8 cellular contexts compared by ENCODE assay signal in the genomic region with DNA sequence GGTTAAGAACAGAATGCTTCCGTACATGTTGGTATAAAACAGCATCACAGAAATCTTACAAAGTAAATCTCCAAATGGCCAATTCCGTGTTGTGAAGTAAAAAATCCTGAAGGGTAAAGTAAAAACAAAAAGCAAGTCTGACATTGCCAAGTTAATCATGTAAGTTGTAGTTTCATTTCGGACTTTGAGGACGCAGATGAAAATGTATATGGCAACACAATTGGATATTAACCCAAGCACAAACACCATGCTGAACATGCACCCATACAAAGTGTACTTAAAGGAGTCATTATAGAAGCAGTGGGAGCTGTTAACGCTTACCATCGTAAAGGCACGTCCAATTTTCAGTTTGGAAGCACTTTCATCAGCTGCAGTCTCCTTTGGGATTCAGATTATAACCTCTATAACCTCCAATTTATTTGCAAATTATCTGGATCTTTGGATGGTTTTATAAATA. TPM values are rescaled to one million over a fixed set of nuclear protein-coding genes. Genes with fewer than 3 reads are reported as not detected.
DNase-seq lines count a peak whose midpoint lies in the region; ATAC-seq and TF ChIP-seq lines count a peak whose summit lies in the region.

No MANE protein-coding gene starts in this region.

- H3K4me1 Mint-ChIP-seq in naive thymus-derived CD4-positive, alpha-beta T cell: peaks cover 22 to 53% (median 44%) of the 10 kb centered on the region in 7 donors

- peak overlapping the region; percentile 87 for H3K27ac ChIP-seq in Panc1 (ENCODE audit: low read length)
- H3K27ac ChIP-seq in naive thymus-derived CD4-positive, alpha-beta T cell (ENCODE audit: low read depth, low read length): peak overlapping the region; percentile 90

- H3K4me1 ChIP-seq in Panc1 (ENCODE audit: control insufficient read depth, insufficient read depth, low read length): peaks cover 9% of the 10 kb centered on the region; the same call in 1 of the 2 replicates
- H3K4me1 ChIP-seq in naive thymus-derived CD4-positive, alpha-beta T cell (ENCODE audit: control insufficient read depth in 2 of 2, insufficient read depth in 2 of 2, low read length in 2 of 2): peaks cover 9 to 19% of the 10 kb centered on the region in 2 donors

- peaks cover 0 to under 1% (median 0%) of the 10 kb centered on the region in 11 donors for H3K9me3 Mint-ChIP-seq in naive thymus-derived CD4-positive, alpha-beta T cell

- peak overlapping the region; percentile 92 to 100 (median 94) for H3K27ac Mint-ChIP-seq in naive thymus-derived CD4-positive, alpha-beta T cell

- H3K4me3 Mint-ChIP-seq in naive thymus-derived CD4-positive, alpha-beta T cell: peak overlapping the region; percentile 86 to 100 (median 98)

- intact Hi-C loops in Panc1 (cut with micrococcal nuclease; ENCODE audit: unreplicated experiment): no loop called here
- intact Hi-C loops in naive thymus-derived CD4-positive, alpha-beta T cell (cut with micrococcal nuclease): loop anchor here (1.0 to 5.0 kb wide), 12 partner anchors 21 to 1380 kb away; a partner anchor contains a TSS

- CTCF ChIA-PET in Panc1 (lab: Charles Lee): no interaction called here
- CTCF ChIA-PET in naive thymus-derived CD4-positive, alpha-beta T cell (lab: Charles Lee): interaction anchor here (0.9 to 1.3 kb wide), 4 partner anchors 11 to 168 kb away, joined by 3 to 4 read pairs (median 4); no protein-coding TSS in a partner anchor

- no peaks in the 10 kb centered on the region for H3K9me3 ChIP-seq in Panc1 (ENCODE audit: control insufficient read depth, insufficient read depth, low read depth, low read length)
- no peaks in the 10 kb centered on the region for H3K9me3 ChIP-seq in naive thymus-derived CD4-positive, alpha-beta T cell (ENCODE audit: control insufficient read depth in 2 of 3, low read length in 3 of 3)

- peaks cover 0 to 42% (median 7%) of the 10 kb centered on the region in 5 donors for H3K36me3 Mint-ChIP-seq in naive thymus-derived CD4-positive, alpha-beta T cell

- TF ChIP-seq CTCF in AG10803 (conservative IDR thresholded peaks at IDR 0.05; ENCODE audit: low read length) (no peak), Panc1 (IDR thresholded peaks at IDR 0.05) (no peak), epithelial cell of esophagus (IDR thresholded peaks at IDR 0.05; ENCODE audit: insufficient read depth, low read depth, low read length, missing control alignments) (no peak)

- H3K4me3 ChIP-seq in AG10803 (ENCODE audit: low read length) (peak overlapping the region; percentile 66), Panc1 (ENCODE audit: low read depth in 2 of 2, low read length in 2 of 2) (peak overlapping the region; percentile 47 to 54), epithelial cell of esophagus (ENCODE audit: low read length) (peak overlapping the region; percentile 66)
- H3K4me3 ChIP-seq in naive thymus-derived CD4-positive, alpha-beta T cell (ENCODE audit: low read length): peak overlapping the region; percentile 73

- no TSS peak for BruUV-seq in Panc1 (replicated peaks; lab: Mats Ljungman, UMichigan)

- POLR2A ChIA-PET in Panc1 (lab: Charles Lee): no interaction called here
- POLR2A ChIA-PET in naive thymus-derived CD4-positive, alpha-beta T cell (lab: Charles Lee): interaction anchor here (0.5 to 3.2 kb wide), 6 partner anchors 10 to 121 kb away, joined by 3 to 39 read pairs (median 6); a partner anchor contains a TSS

- no peaks in the 10 kb centered on the region for H3K27me3 ChIP-seq in Panc1 (ENCODE audit: control insufficient read depth, insufficient read depth, low read length)
- no peaks in the 10 kb centered on the region for H3K27me3 ChIP-seq in naive thymus-derived CD4-positive, alpha-beta T cell (ENCODE audit: control insufficient read depth in 2 of 2, insufficient read depth in 2 of 2, low read length in 2 of 2)

- no peaks in the 10 kb centered on the region for H3K27me3 Mint-ChIP-seq in naive thymus-derived CD4-positive, alpha-beta T cell

- in situ Hi-C loops in Panc1 (cut with HindIII; ENCODE audit: low pct_unique_long_range_greater_than_20kb, low sequenced_read_pairs): no loop called here

- ATAC-seq in Panc1 (peak; percentile 86), HG02884 (IDR thresholded peaks at IDR 0.05; ENCODE audit: unreplicated experiment) (no peak)
- ATAC-seq in naive thymus-derived CD4-positive, alpha-beta T cell: peak; percentile 44

- no peaks in the 10 kb centered on the region for H3K36me3 ChIP-seq in Panc1 (ENCODE audit: control insufficient read depth, insufficient read depth, low read length)
- peaks cover 0 to 2% (median 0%) of the 10 kb centered on the region in 3 experiments for H3K36me3 ChIP-seq in naive thymus-derived CD4-positive, alpha-beta T cell (ENCODE audit: control insufficient read depth in 2 of 3, insufficient read depth in 3 of 3, low read length in 3 of 3)

- DNase-seq in AG10803 (ENCODE audit: low read depth) (no peak), Panc1 (ENCODE audit: low read depth, low spot score) (no peak), epithelial cell of esophagus (ENCODE audit: low read depth) (peak; percentile 39), putamen (ENCODE audit: low spot score) (no peak), activated gamma-delta T cell treated with Interleukin-2 at 50 U/mL for 16 hours (no peak), NCI-H524 (lab: John Stamatoyannopoulos, UW) (no peak)
- no peak for DNase-seq in naive thymus-derived CD4-positive, alpha-beta T cell

RNA-seq across cellular contexts. Expression of a gene that starts 0.8 kb away (rescaled TPM):
- total RNA-seq in Panc1 (2021; ENCODE audit: unreplicated experiment): 3.9 TPM
- polyA plus RNA-seq in Panc1 (2012; ENCODE audit: insufficient read length): 2.6 TPM
- 10 to 100 TPM; 24.1 to 60.4 (median 32.8) TPM for total RNA-seq in naive thymus-derived CD4-positive, alpha-beta T cell
- 10 to 100 TPM; 51.0 to 59.8 TPM for polyA plus RNA-seq in naive thymus-derived CD4-positive, alpha-beta T cell
